ENCODE assay signal across 8 cellular contexts in the genomic region with DNA sequence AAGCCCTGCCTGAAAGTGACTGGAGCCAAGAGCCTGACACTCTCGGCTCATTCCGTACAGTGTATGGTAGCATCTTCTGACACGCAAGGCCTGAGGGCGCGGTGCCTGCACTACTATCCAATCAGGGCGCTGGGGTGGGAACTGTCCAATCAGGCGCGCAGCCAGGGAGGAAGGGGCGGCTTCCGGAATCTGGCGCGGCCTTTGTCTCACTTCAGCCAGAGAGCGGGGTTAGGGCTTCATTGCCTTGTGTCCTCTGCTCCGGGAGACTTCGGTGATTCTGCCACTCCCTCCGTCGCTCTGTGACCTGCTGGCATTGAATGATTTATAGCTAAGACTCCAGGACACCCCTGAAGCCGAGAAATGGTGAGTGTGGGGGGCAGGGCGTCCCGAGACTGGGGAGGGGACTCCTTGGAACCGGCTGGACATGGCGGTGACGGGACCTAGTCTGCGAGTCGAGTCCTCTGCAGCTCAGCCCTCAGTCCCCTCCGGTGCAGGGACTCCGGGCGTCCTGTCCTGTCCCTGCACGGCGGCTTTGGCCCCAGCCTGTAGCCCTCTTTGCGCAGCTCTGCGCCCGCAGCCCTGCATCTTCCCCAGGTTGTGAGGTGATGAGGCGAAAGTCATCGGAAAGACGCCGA.
DNase-seq lines count a peak whose midpoint lies in the region; ATAC-seq and TF ChIP-seq lines count a peak whose summit lies in the region.
"Not testable (repeated sequence)": the region's sequence is repeated elsewhere in the genome, so short reads cannot be mapped to it uniquely, and the experiment has no call there.

No MANE protein-coding gene starts in this region.

- H4K20me1 ChIP-seq in DND-41 (ENCODE audit: insufficient read depth, low read length); KMS-11 (ENCODE audit: insufficient read depth); fibroblast of lung (ENCODE audit: control insufficient read depth, extremely low read depth, insufficient read depth, low read length): not testable (repeated sequence)

- not testable (repeated sequence) for H3K9me3 ChIP-seq in DND-41 (ENCODE audit: insufficient read depth, low read length, severe bottlenecking); Peyer's patch; fibroblast of lung (ENCODE audit: control insufficient read depth, insufficient read depth, low read depth, low read length)

- peak overlapping the region; percentile 85 for H3K27ac Mint-ChIP-seq in activated T-helper 1 cell treated with anti-CD3 and anti-CD28 coated beads, Interleukin-12 subunit alpha, Interleukin-12 subunit beta, Interleukin-2, Interleukin-4 antibody, amounts not matched to agents 30 ng/mL and 10 ng/mL and 1 ng/mL, durations not matched to agents 14 hours and 24 hours and 36 hours
- H3K27ac Mint-ChIP-seq in naive B cell: peak overlapping the region; percentile 38 to 93 (median 67)

- H3K79me2 ChIP-seq in DND-41 (ENCODE audit: insufficient read depth, low read length) (peaks cover 49% of the 10 kb centered on the region), KMS-11 (ENCODE audit: insufficient read depth, low read depth) (peaks cover 16% of the 10 kb centered on the region; the same call in 1 of the 2 replicates)
- H3K79me2 ChIP-seq in fibroblast of lung (ENCODE audit: control insufficient read depth, insufficient read depth, low read length): not testable (repeated sequence)

- not testable (repeated sequence) for H3K27me3 ChIP-seq in DND-41 (ENCODE audit: insufficient read depth, low read length, poor library complexity); KMS-11 (ENCODE audit: insufficient read depth, low read depth); Peyer's patch; fibroblast of lung (ENCODE audit: control insufficient read depth, insufficient read depth, low read length)

- peak overlapping the region; percentile 68 for H3K9ac ChIP-seq in DND-41 (ENCODE audit: low read depth, low read length)
- peak overlapping the region; percentile 69; the same call in 1 of the 2 replicates for H3K9ac ChIP-seq in KMS-11
- H3K9ac ChIP-seq in fibroblast of lung (ENCODE audit: insufficient read depth, low read length): peak overlapping the region; percentile 42

- peak; percentile 99 for ATAC-seq in DND-41 (ENCODE audit: insufficient read depth, low read depth)
- peak; percentile 100 for ATAC-seq in GM21786 (IDR thresholded peaks at IDR 0.05; ENCODE audit: unreplicated experiment)
- ATAC-seq in naive B cell (ENCODE audit: low read depth in 2 of 2): peak; percentile 100

- H3K4me3 ChIP-seq in DND-41 (ENCODE audit: low read depth in 1 of 2, low read length in 2 of 2) (peak overlapping the region; percentile 67 to 83; a peak in 3 of 4 replicates), Peyer's patch (peak overlapping the region; percentile 42 to 61 (median 44)), fibroblast of lung (replicated peaks in 1 of 4; ENCODE audit: control extremely low read depth in 1 of 4, insufficient read depth in 1 of 4, low read depth in 3 of 4, low read length in 4 of 4) (peak overlapping the region; percentile 55 to 70 (median 63))
- H3K4me3 ChIP-seq in KMS-11 (IDR thresholded peaks at IDR 0.05; ENCODE audit: insufficient read depth, low read depth, low read length): not testable (repeated sequence)

- not testable (repeated sequence) for TF ChIP-seq POLR2A in Peyer's patch (IDR thresholded peaks at IDR 0.05)

- not testable (repeated sequence) for H3K9me3 Mint-ChIP-seq in activated T-helper 1 cell treated with anti-CD3 and anti-CD28 coated beads, Interleukin-12 subunit alpha, Interleukin-12 subunit beta, Interleukin-2, Interleukin-4 antibody, amounts not matched to agents 30 ng/mL and 10 ng/mL and 1 ng/mL, durations not matched to agents 14 hours and 24 hours and 36 hours; naive B cell

- H3K4me1 Mint-ChIP-seq in activated T-helper 1 cell treated with anti-CD3 and anti-CD28 coated beads, Interleukin-12 subunit alpha, Interleukin-12 subunit beta, Interleukin-2, Interleukin-4 antibody, amounts not matched to agents 30 ng/mL and 10 ng/mL and 1 ng/mL, durations not matched to agents 14 hours and 24 hours and 36 hours (ENCODE audit: low read depth): peaks cover 38% of the 10 kb centered on the region
- peaks cover 9 to 12% (median 11%) of the 10 kb centered on the region in 3 donors for H3K4me1 Mint-ChIP-seq in naive B cell

- peaks cover 27% of the 10 kb centered on the region for H3K4me1 ChIP-seq in DND-41 (ENCODE audit: insufficient read depth, low read length)
- H3K4me1 ChIP-seq in KMS-11 (ENCODE audit: low read depth, poor library complexity, severe bottlenecking); Peyer's patch; fibroblast of lung (ENCODE audit: control insufficient read depth, extremely low read depth, insufficient read depth, low read length): not testable (repeated sequence)

- H3K36me3 Mint-ChIP-seq in activated T-helper 1 cell treated with anti-CD3 and anti-CD28 coated beads, Interleukin-12 subunit alpha, Interleukin-12 subunit beta, Interleukin-2, Interleukin-4 antibody, amounts not matched to agents 30 ng/mL and 10 ng/mL and 1 ng/mL, durations not matched to agents 14 hours and 24 hours and 36 hours (ENCODE audit: low read depth); naive B cell: not testable (repeated sequence)

- H3K4me3 Mint-ChIP-seq in activated T-helper 1 cell treated with anti-CD3 and anti-CD28 coated beads, Interleukin-12 subunit alpha, Interleukin-12 subunit beta, Interleukin-2, Interleukin-4 antibody, amounts not matched to agents 30 ng/mL and 10 ng/mL and 1 ng/mL, durations not matched to agents 14 hours and 24 hours and 36 hours: peak overlapping the region; percentile 95
- peak overlapping the region; percentile 86 to 96 (median 92) for H3K4me3 Mint-ChIP-seq in naive B cell

- intact Hi-C loops in activated T-helper 1 cell treated with anti-CD3 and anti-CD28 coated beads, Interleukin-12 subunit alpha, Interleukin-12 subunit beta, Interleukin-2, Interleukin-4 antibody, amounts not matched to agents 30 ng/mL and 10 ng/mL and 1 ng/mL, durations not matched to agents 14 hours and 24 hours and 36 hours (cut with micrococcal nuclease): loop anchor here (2.0 to 5.0 kb wide), 2 partner anchors 60 to 355 kb away; a partner anchor contains a TSS

- peak; percentile 95 for DNase-seq in DND-41
- peak; percentile 82 to 94 (median 89) for DNase-seq in Peyer's patch
- DNase-seq in activated T-helper 1 cell treated with anti-CD3 and anti-CD28 coated beads, Interleukin-12 subunit alpha, Interleukin-12 subunit beta, Interleukin-2, Interleukin-4 antibody, amounts not matched to agents 30 ng/mL and 10 ng/mL and 1 ng/mL, durations not matched to agents 14 hours and 24 hours and 36 hours (ENCODE audit: low spot score): peak; percentile 89
- peak; percentile 89 to 93 for DNase-seq in fibroblast of lung (ENCODE audit: low read depth in 2 of 2)
- peak; percentile 87 for DNase-seq in naive B cell
- peak; percentile 71 to 87 for DNase-seq in stimulated activated CD8-positive, alpha-beta memory T cell treated with anti-CD3 and anti-CD28 coated beads, Interleukin-7, amount 100 ng/mL, for 48 hours (ENCODE audit: extremely low read depth in 1 of 2, low read depth in 1 of 2)

- H2AFZ ChIP-seq in DND-41 (ENCODE audit: low read depth, low read length) (peak overlapping the region; percentile 88), KMS-11 (ENCODE audit: low read depth) (peak overlapping the region; percentile 89), fibroblast of lung (ENCODE audit: low read length) (peak overlapping the region; percentile 87)

- TF ChIP-seq CTCF in DND-41 (IDR thresholded peaks at IDR 0.05; ENCODE audit: borderline replicate concordance, extremely low read depth, low read length, poor library complexity, severe bottlenecking); KMS-11 (conservative IDR thresholded peaks at IDR 0.05; ENCODE audit: low read depth, low read length); Peyer's patch (IDR thresholded peaks at IDR 0.05); fibroblast of lung (conservative IDR thresholded peaks at IDR 0.05 in 1 of 2, IDR thresholded peaks at IDR 0.05 in 1 of 2; ENCODE audit: low read depth in 1 of 2, low read length in 2 of 2): not testable (repeated sequence)

- H3K27ac ChIP-seq in DND-41 (ENCODE audit: low read length) (peak overlapping the region; percentile 82), KMS-11 (peak overlapping the region; percentile 22; the same call in 1 of the 2 replicates), Peyer's patch (peak overlapping the region in 2 of 4 donors; percentile 31 to 50), fibroblast of lung (ENCODE audit: insufficient read depth, low read length) (peak overlapping the region; percentile 47)

- H3K36me3 ChIP-seq in DND-41 (ENCODE audit: insufficient read depth, low read length); KMS-11 (ENCODE audit: insufficient read depth); Peyer's patch; fibroblast of lung (ENCODE audit: control insufficient read depth, insufficient read depth, low read length): not testable (repeated sequence)

- H3K27me3 Mint-ChIP-seq in activated T-helper 1 cell treated with anti-CD3 and anti-CD28 coated beads, Interleukin-12 subunit alpha, Interleukin-12 subunit beta, Interleukin-2, Interleukin-4 antibody, amounts not matched to agents 30 ng/mL and 10 ng/mL and 1 ng/mL, durations not matched to agents 14 hours and 24 hours and 36 hours (ENCODE audit: insufficient read depth); naive B cell: not testable (repeated sequence)

- H3K4me2 ChIP-seq in DND-41 (ENCODE audit: insufficient read depth, low read length) (peak overlapping the region; percentile 70), KMS-11 (peak overlapping the region; percentile 66), fibroblast of lung (ENCODE audit: extremely low read depth, insufficient read depth, low read length) (peak overlapping the region; percentile 25)
